22 cellular contexts compared by ENCODE assay signal in genomic region chr21:42314616-42315295, GRCh38. TPM values are rescaled to one million over a fixed set of nuclear protein-coding genes. Genes with fewer than 3 reads are reported as not detected.
DNase-seq lines count a peak whose midpoint lies in the region; ATAC-seq, FAIRE-seq and TF ChIP-seq lines count a peak whose summit lies in the region.
"Had no signal": no experiment of that assay in that cellular context is flagged by ENCODE, and none has a peak within 500 bp of the region (broad histone marks: within the 10 kb centered on the region; RNA-seq: fewer than 3 reads in every experiment).

No MANE protein-coding gene starts in this region.

- peak overlapping the region; percentile 25 to 63 (median 41); a peak in 5 of 6 replicates for H3K4me3 ChIP-seq in HepG2 (replicated peaks in 1 of 3; ENCODE audit: insufficient read depth in 1 of 3, low read depth in 2 of 3, low read length in 3 of 3)
- H3K4me3 ChIP-seq in right lobe of liver = no peak overlapping the region
- H3K4me3 ChIP-seq in colonic mucosa = peak overlapping the region; percentile 28
- H3K4me3 ChIP-seq: breast epithelium, gastrocnemius medialis, sigmoid colon, SK-N-MC had no signal

- H4K20me1 ChIP-seq in HepG2 (ENCODE audit: insufficient read depth, low read length) = no peaks in the 10 kb centered on the region

- H2AFZ ChIP-seq in HepG2 (ENCODE audit: low read length) = no peak overlapping the region

- H3K4me1 ChIP-seq in HepG2 (ENCODE audit: insufficient read depth, low read length) (peaks cover 61% of the 10 kb centered on the region), right lobe of liver (no peaks in the 10 kb centered on the region), colonic mucosa (no peaks in the 10 kb centered on the region)
- H3K4me1 ChIP-seq: breast epithelium had no signal

- TSS peak; percentile 73 for BruUV-seq in HepG2 (replicated peaks; lab: Mats Ljungman, UMichigan)

- H3K79me2 ChIP-seq in HepG2 (ENCODE audit: insufficient read depth, low read length) = no peaks in the 10 kb centered on the region

- TF ChIP-seq EP300 in HepG2 (IDR thresholded peaks at IDR 0.05; ENCODE audit: low read depth in 2 of 2, low read length in 2 of 2) (peak in 1 of 2 experiments; percentile 6; a peak in 1 of 4 replicates), HepG2 (CRISPR knock-in tag; IDR thresholded peaks at IDR 0.05; ENCODE audit: borderline replicate concordance) (no peak)

- peak overlapping the region; percentile 83 for H3K4me2 ChIP-seq in HepG2 (ENCODE audit: low read depth, low read length)

- TF ChIP-seq CTCF in HepG2 (CRISPR knock-in tag; IDR thresholded peaks at IDR 0.05) = no peak
- no peak for TF ChIP-seq CTCF in right lobe of liver (IDR thresholded peaks at IDR 0.05)
- no peak for TF ChIP-seq CTCF in colonic mucosa (IDR thresholded peaks at IDR 0.05)
- TF ChIP-seq CTCF in nephron (IDR thresholded peaks at IDR 0.05; ENCODE audit: unreplicated experiment in 3 of 3) = no peak

- H3K9ac ChIP-seq in HepG2 (ENCODE audit: insufficient read depth, low read depth, low read length) (peak overlapping the region; percentile 38), colonic mucosa (ENCODE audit: low read depth in 2 of 2, low read length in 2 of 2) (peak overlapping the region; percentile 31 to 70)

- H3K9me3 ChIP-seq in HepG2 (ENCODE audit: low read length) (no peaks in the 10 kb centered on the region), right lobe of liver (no peaks in the 10 kb centered on the region), colonic mucosa (no peaks in the 10 kb centered on the region)
- H3K9me3 ChIP-seq: breast epithelium, gastrocnemius medialis, sigmoid colon had no signal

- H3K27me3 ChIP-seq in HepG2 (ENCODE audit: control insufficient read depth in 1 of 2, insufficient read depth in 2 of 2, low read length in 2 of 2) (no peaks in the 10 kb centered on the region; a peak in 2 of 5 replicates), right lobe of liver (no peaks in the 10 kb centered on the region), colonic mucosa (no peaks in the 10 kb centered on the region)
- H3K27me3 ChIP-seq: breast epithelium, gastrocnemius medialis had no signal

- CTCF ChIA-PET in HepG2 (lab: Yijun Ruan, JAX; ENCODE audit: low intra/inter-chr PET ratio, low total read pairs) = no interaction called here

- in situ Hi-C loops in HepG2 (cut with HindIII; ENCODE audit: extremely low pct_ligation_motif_present, low pct_unique_long_range_greater_than_20kb) = no loop called here

- peak; percentile 34 for FAIRE-seq in HepG2 (lab: Jason Lieb, UNC)
- FAIRE-seq: GM18507 had no signal

- H3K9me3 Mint-ChIP-seq in nephron = no peaks in the 10 kb centered on the region
- H3K9me3 Mint-ChIP-seq: activated T-helper 2 cell treated with anti-CD3 and anti-CD28 coated beads, Interferon-gamma antibody, Interleukin-2, Interleukin-4, amounts not matched to agents 10 μg/mL and 5 μg/mL and 100 μg/mL, durations not matched to agents 14 hours and 24 hours and 36 hours; stimulated activated naive CD8-positive, alpha-beta T cell treated with anti-CD3 and anti-CD28 coated beads, Interleukin-15, Interleukin-2, amounts not matched to agents 100 ng/mL and 50 ng/mL, for 24 hours; type B pancreatic cell had no signal

- 0% methylated on average over 3 of the region's 6 CpGs for WGBS in HepG2 (ENCODE audit: low lambda C conversion rate)
- 58% methylated on average over 4 of the region's 6 CpGs for WGBS in right lobe of liver (ENCODE audit: insufficient coverage, low coverage, low lambda C conversion rate, missing lambda C conversion rate)

- TF ChIP-seq POLR2A in HepG2 (IDR thresholded peaks at IDR 0.05; ENCODE audit: insufficient read depth in 1 of 2, low read depth in 2 of 2, low read length in 2 of 2) = no peak
- TF ChIP-seq POLR2A in right lobe of liver (IDR thresholded peaks at IDR 0.05) = no peak

- peak overlapping the region; percentile 65 to 82 (median 78) for H3K27ac Mint-ChIP-seq in nephron
- H3K27ac Mint-ChIP-seq: activated T-helper 2 cell treated with anti-CD3 and anti-CD28 coated beads, Interferon-gamma antibody, Interleukin-2, Interleukin-4, amounts not matched to agents 10 μg/mL and 5 μg/mL and 100 μg/mL, durations not matched to agents 14 hours and 24 hours and 36 hours; stimulated activated naive CD8-positive, alpha-beta T cell treated with anti-CD3 and anti-CD28 coated beads, Interleukin-15, Interleukin-2, amounts not matched to agents 100 ng/mL and 50 ng/mL, for 24 hours had no signal

- H3K27me3 Mint-ChIP-seq in nephron (ENCODE audit: low read depth) = peaks cover 29% of the 10 kb centered on the region
- H3K27me3 Mint-ChIP-seq: stimulated activated naive CD8-positive, alpha-beta T cell treated with anti-CD3 and anti-CD28 coated beads, Interleukin-15, Interleukin-2, amounts not matched to agents 100 ng/mL and 50 ng/mL, for 24 hours had no signal

- intact Hi-C loops in HepG2 (cut with micrococcal nuclease; ENCODE audit: unreplicated experiment) (no loop called here), right lobe of liver (cut with DNase I) (no loop called here), colonic mucosa (cut with DNase I) (no loop called here)

- no peak for TF ChIP-seq RAD21 in HepG2 (CRISPR knock-in tag; IDR thresholded peaks at IDR 0.05)

- H3K27ac ChIP-seq in HepG2 (ENCODE audit: extremely low read length, insufficient read depth, low read length) = peak overlapping the region; percentile 23
- no peak overlapping the region for H3K27ac ChIP-seq in right lobe of liver
- peak overlapping the region; percentile 93 for H3K27ac ChIP-seq in colonic mucosa
- H3K27ac ChIP-seq: gastrocnemius medialis, SK-N-MC had no signal

- H3K36me3 Mint-ChIP-seq in nephron (ENCODE audit: low read depth) = no peaks in the 10 kb centered on the region
- H3K36me3 Mint-ChIP-seq: type B pancreatic cell had no signal

- peak; percentile 24 for ATAC-seq in HepG2
- no peak for ATAC-seq in right lobe of liver
- no peak for ATAC-seq in HG03095 (IDR thresholded peaks at IDR 0.05; ENCODE audit: unreplicated experiment)
- ATAC-seq: gastrocnemius medialis had no signal

- no peaks in the 10 kb centered on the region for H3K36me3 ChIP-seq in HepG2 (replicated peaks in 1 of 2; ENCODE audit: control insufficient read depth in 1 of 2, insufficient read depth in 2 of 2, low read length in 2 of 2)
- no peaks in the 10 kb centered on the region for H3K36me3 ChIP-seq in right lobe of liver
- no peaks in the 10 kb centered on the region for H3K36me3 ChIP-seq in colonic mucosa
- H3K36me3 ChIP-seq: breast epithelium, gastrocnemius medialis, sigmoid colon had no signal

- peak; percentile 62 for DNase-seq in HepG2 (ENCODE audit: low spot score)
- no peak for DNase-seq in right lobe of liver
- DNase-seq in colonic mucosa = peak; percentile 70
- DNase-seq in ureter (ENCODE audit: low spot score) = peak; percentile 15
- no peak for DNase-seq in AG20443 (ENCODE audit: low spot score)
- DNase-seq in superior temporal gyrus (ENCODE audit: extremely low spot score) = no peak
- DNase-seq: activated CD4-positive, CD25-positive, alpha-beta regulatory T cell; gastrocnemius medialis; midbrain; OCI-M1; sigmoid colon; stimulated activated CD4-positive, alpha-beta T cell treated with anti-CD3 and anti-CD28 coated beads, Interleukin-2, amount 100 ng/mL, for 24 hours had no signal

- POLR2A ChIA-PET in HepG2 (lab: Yijun Ruan, JAX) = no interaction called here

- no peak overlapping the region for H3K4me3 Mint-ChIP-seq in nephron
- H3K4me3 Mint-ChIP-seq: stimulated activated naive CD8-positive, alpha-beta T cell treated with anti-CD3 and anti-CD28 coated beads, Interleukin-15, Interleukin-2, amounts not matched to agents 100 ng/mL and 50 ng/mL, for 24 hours; type B pancreatic cell had no signal

- H3K4me1 Mint-ChIP-seq in nephron = peaks cover 30% of the 10 kb centered on the region

RNA-seq across cellular contexts. Expression of gene TFF3, which starts 0.5 kb away (rescaled TPM):
- total RNA-seq in HepG2 (2016; rRNA removed; fragmentation: Illumina TruSeq; extraction: Trizol) (7.9 and 14.2 TPM in 2 replicates), right lobe of liver (1 to 10 TPM in 5 of 6 experiments, under 1 TPM in 1; 0.88 to 6.8 (median 2.5) TPM), colonic mucosa (1,000 to 10,000 TPM; 2,373 to 4,154 TPM), ureter (3.0 TPM)
- total RNA-seq in HepG2 (2016; cell fraction: cytosol; rRNA removed; fragmentation: Illumina TruSeq; extraction: Trizol; ENCODE audit: low read depth) = 9.4 and 9.9 TPM in 2 replicates
- total RNA-seq in HepG2 (2016; cell fraction: insoluble cytoplasmic fraction; rRNA removed; fragmentation: Illumina TruSeq; extraction: Trizol) = 10.8 and 14.1 TPM in 2 replicates
- 8.0 and 8.6 TPM in 2 replicates for total RNA-seq in HepG2 (2016; cell fraction: membrane; rRNA removed; fragmentation: Illumina TruSeq; extraction: Trizol)
- total RNA-seq in HepG2 (2016; cell fraction: nucleus; rRNA removed; fragmentation: Illumina TruSeq; extraction: Trizol) = 5.1 and 9.3 TPM in 2 replicates
- polyA plus RNA-seq in HepG2 (2011; rRNA removed) = 26.9 and 27.0 TPM in 2 replicates
- 15.9 and 30.0 TPM in 2 replicates for polyA plus RNA-seq in HepG2 (2011; cell fraction: cytosol; rRNA removed)
- polyA plus RNA-seq in HepG2 (2011; cell fraction: nucleus; rRNA removed) = 16.3 and 18.8 TPM in 2 replicates
- 14.9 and 18.1 TPM in 2 replicates for polyA plus RNA-seq in HepG2 (2012)
- 7.3 and 9.3 TPM in 2 replicates for polyA plus RNA-seq in HepG2 (2016; cell fraction: cytosol; fragmentation: Illumina TruSeq; extraction: Trizol; ENCODE audit: low read depth)
- polyA plus RNA-seq in HepG2 (2016; cell fraction: insoluble cytoplasmic fraction; fragmentation: Illumina TruSeq; extraction: Trizol; ENCODE audit: low read depth) = 5.5 and 6.2 TPM in 2 replicates
- 4.6 and 6.5 TPM in 2 replicates for polyA plus RNA-seq in HepG2 (2016; cell fraction: membrane; fragmentation: Illumina TruSeq; extraction: Trizol; ENCODE audit: low read depth)
- 9.5 and 10.5 TPM in 2 replicates for polyA plus RNA-seq in HepG2 (2016; cell fraction: nucleus; fragmentation: Illumina TruSeq; extraction: Trizol; ENCODE audit: insufficient read depth, low read depth)
- polyA minus RNA-seq in HepG2 (2011; rRNA and poly(A)+ RNA removed; ENCODE audit: low replicate concordance) = 10.8 TPM in 1 of 2 replicates, not detected in the other
- polyA minus RNA-seq in HepG2 (2011; cell fraction: cytosol; rRNA and poly(A)+ RNA removed) = 6.5 and 7.7 TPM in 2 replicates
- 0.77 and 1.7 TPM in 2 replicates for polyA minus RNA-seq in HepG2 (2011; cell fraction: nucleus; rRNA and poly(A)+ RNA removed)
- total RNA-seq: activated CD8-positive, alpha-beta memory T cell treated with anti-CD3 and anti-CD28 coated beads for 36 hours; activated T-helper 2 cell treated with anti-CD3 and anti-CD28 coated beads, Interferon-gamma antibody, Interleukin-2, Interleukin-4, amounts not matched to agents 10 μg/mL and 5 μg/mL and 100 μg/mL, durations not matched to agents 14 hours and 24 hours and 36 hours had no signal

RNA-seq across cellular contexts. Expression of gene TFF2, which starts 36.0 kb away (rescaled TPM):
- total RNA-seq in HepG2 (2016; rRNA removed; fragmentation: Illumina TruSeq; extraction: Trizol) = not detected in 2 replicates
- total RNA-seq in HepG2 (2016; cell fraction: cytosol; rRNA removed; fragmentation: Illumina TruSeq; extraction: Trizol; ENCODE audit: low read depth) = not detected in 2 replicates
- not detected in 2 replicates for total RNA-seq in HepG2 (2016; cell fraction: insoluble cytoplasmic fraction; rRNA removed; fragmentation: Illumina TruSeq; extraction: Trizol)
- total RNA-seq in HepG2 (2016; cell fraction: membrane; rRNA removed; fragmentation: Illumina TruSeq; extraction: Trizol) = not detected in 2 replicates
- total RNA-seq in HepG2 (2016; cell fraction: nucleus; rRNA removed; fragmentation: Illumina TruSeq; extraction: Trizol) = not detected in 2 replicates
- polyA plus RNA-seq in HepG2 (2011; rRNA removed) = 1.5 and 1.6 TPM in 2 replicates
- polyA plus RNA-seq in HepG2 (2011; cell fraction: cytosol; rRNA removed) = 0.50 and 1.2 TPM in 2 replicates
- polyA plus RNA-seq in HepG2 (2011; cell fraction: nucleus; rRNA removed) = 0.58 and 0.73 TPM in 2 replicates
- 0.23 and 0.47 TPM in 2 replicates for polyA plus RNA-seq in HepG2 (2012)
- not detected in 2 replicates for polyA plus RNA-seq in HepG2 (2016; cell fraction: cytosol; fragmentation: Illumina TruSeq; extraction: Trizol; ENCODE audit: low read depth)
- polyA plus RNA-seq in HepG2 (2016; cell fraction: insoluble cytoplasmic fraction; fragmentation: Illumina TruSeq; extraction: Trizol; ENCODE audit: low read depth) = not detected in 2 replicates
- not detected in 2 replicates for polyA plus RNA-seq in HepG2 (2016; cell fraction: membrane; fragmentation: Illumina TruSeq; extraction: Trizol; ENCODE audit: low read depth)
- not detected in 2 replicates for polyA plus RNA-seq in HepG2 (2016; cell fraction: nucleus; fragmentation: Illumina TruSeq; extraction: Trizol; ENCODE audit: insufficient read depth, low read depth)
- 0.91 TPM in 1 of 2 replicates, not detected in the other for polyA minus RNA-seq in HepG2 (2011; rRNA and poly(A)+ RNA removed; ENCODE audit: low replicate concordance)
- polyA minus RNA-seq in HepG2 (2011; cell fraction: cytosol; rRNA and poly(A)+ RNA removed) = not detected in 2 replicates
- not detected in 2 replicates for polyA minus RNA-seq in HepG2 (2011; cell fraction: nucleus; rRNA and poly(A)+ RNA removed)
- total RNA-seq in right lobe of liver = under 1 TPM in 4 of 6 experiments, not detected in 2; 0.29 to 0.61 (median 0.49) TPM
- 1 to 10 TPM; 2.3 to 2.5 TPM for total RNA-seq in colonic mucosa
- not detected for total RNA-seq in ureter
- total RNA-seq: activated CD8-positive, alpha-beta memory T cell treated with anti-CD3 and anti-CD28 coated beads for 36 hours; activated T-helper 2 cell treated with anti-CD3 and anti-CD28 coated beads, Interferon-gamma antibody, Interleukin-2, Interleukin-4, amounts not matched to agents 10 μg/mL and 5 μg/mL and 100 μg/mL, durations not matched to agents 14 hours and 24 hours and 36 hours; breast epithelium; dermis microvascular lymphatic vessel endothelial cell; gastrocnemius medialis; sigmoid colon had no signal

RNA-seq across cellular contexts. Expression of gene TFF1, which starts 51.6 kb away (rescaled TPM):
- total RNA-seq in HepG2 (2016; rRNA removed; fragmentation: Illumina TruSeq; extraction: Trizol) (0.24 TPM in 1 of 2 replicates, not detected in the other), right lobe of liver (not detected), colonic mucosa (100 to 1,000 TPM; 233 to 916 TPM), ureter (2.6 TPM)
- 0.61 and 1.5 TPM in 2 replicates for total RNA-seq in HepG2 (2016; cell fraction: cytosol; rRNA removed; fragmentation: Illumina TruSeq; extraction: Trizol; ENCODE audit: low read depth)
- 0.32 and 0.42 TPM in 2 replicates for total RNA-seq in HepG2 (2016; cell fraction: insoluble cytoplasmic fraction; rRNA removed; fragmentation: Illumina TruSeq; extraction: Trizol)
- 0.40 TPM in 1 of 2 replicates, not detected in the other for total RNA-seq in HepG2 (2016; cell fraction: membrane; rRNA removed; fragmentation: Illumina TruSeq; extraction: Trizol)
- 1.5 TPM in 1 of 2 replicates, not detected in the other for total RNA-seq in HepG2 (2016; cell fraction: nucleus; rRNA removed; fragmentation: Illumina TruSeq; extraction: Trizol)
- 19.4 and 47.1 TPM in 2 replicates for polyA plus RNA-seq in HepG2 (2011; rRNA removed)
- polyA plus RNA-seq in HepG2 (2011; cell fraction: cytosol; rRNA removed) = 45.3 and 80.6 TPM in 2 replicates
- polyA plus RNA-seq in HepG2 (2011; cell fraction: nucleus; rRNA removed) = 4.4 and 17.6 TPM in 2 replicates
- polyA plus RNA-seq in HepG2 (2012) = 19.3 and 58.1 TPM in 2 replicates
- polyA plus RNA-seq in HepG2 (2016; cell fraction: cytosol; fragmentation: Illumina TruSeq; extraction: Trizol; ENCODE audit: low read depth) = 0.68 TPM in 2 replicates
- polyA plus RNA-seq in HepG2 (2016; cell fraction: insoluble cytoplasmic fraction; fragmentation: Illumina TruSeq; extraction: Trizol; ENCODE audit: low read depth) = 0.52 TPM in 1 of 2 replicates, not detected in the other
- not detected in 2 replicates for polyA plus RNA-seq in HepG2 (2016; cell fraction: membrane; fragmentation: Illumina TruSeq; extraction: Trizol; ENCODE audit: low read depth)
- 2.2 TPM in 1 of 2 replicates, not detected in the other for polyA plus RNA-seq in HepG2 (2016; cell fraction: nucleus; fragmentation: Illumina TruSeq; extraction: Trizol; ENCODE audit: insufficient read depth, low read depth)
- polyA minus RNA-seq in HepG2 (2011; rRNA and poly(A)+ RNA removed; ENCODE audit: low replicate concordance) = 9.8 and 15.5 TPM in 2 replicates
- polyA minus RNA-seq in HepG2 (2011; cell fraction: cytosol; rRNA and poly(A)+ RNA removed) = 9.1 and 13.9 TPM in 2 replicates
- polyA minus RNA-seq in HepG2 (2011; cell fraction: nucleus; rRNA and poly(A)+ RNA removed) = 1.3 and 4.1 TPM in 2 replicates
- total RNA-seq: activated CD8-positive, alpha-beta memory T cell treated with anti-CD3 and anti-CD28 coated beads for 36 hours; dermis microvascular lymphatic vessel endothelial cell; gastrocnemius medialis had no signal

Comparison
In these comparisons a context has a peak if more than half of its experiments do, and no peak if none do; other contexts are left out.
1. DNase-seq: peak in HepG2 (single experiment), colonic mucosa (single experiment) and ureter (single experiment); none in right lobe of liver (0 of 3), AG20443 (single experiment) and superior temporal gyrus (single experiment).
2. H3K27ac ChIP-seq: peak in HepG2 (single experiment) and colonic mucosa (single experiment); none in right lobe of liver (0 of 3).
3. H3K4me3 ChIP-seq: peak in HepG2 (3 of 3) and colonic mucosa (single experiment); none in right lobe of liver (0 of 3).
4. RNA of gene TFF3, which starts 0.5 kb away (total RNA-seq): 2,373 to 4,154 TPM in colonic mucosa; 5.1 to 14.2 TPM in HepG2, 0.88 to 6.8 TPM in right lobe of liver and 3.0 TPM in ureter (single experiment); every median in the first group is over 100 times any median in the second.
5. RNA of gene TFF1, which starts 51.6 kb away (total RNA-seq): 233 to 916 TPM in colonic mucosa; 2.6 TPM in ureter (single experiment), 0.24 to 1.5 TPM in HepG2 and not detected in right lobe of liver; every median in the first group is over 10 times any median in the second.